Comparison of ENCODE assay signal across 8 cellular contexts in the genomic region with DNA sequence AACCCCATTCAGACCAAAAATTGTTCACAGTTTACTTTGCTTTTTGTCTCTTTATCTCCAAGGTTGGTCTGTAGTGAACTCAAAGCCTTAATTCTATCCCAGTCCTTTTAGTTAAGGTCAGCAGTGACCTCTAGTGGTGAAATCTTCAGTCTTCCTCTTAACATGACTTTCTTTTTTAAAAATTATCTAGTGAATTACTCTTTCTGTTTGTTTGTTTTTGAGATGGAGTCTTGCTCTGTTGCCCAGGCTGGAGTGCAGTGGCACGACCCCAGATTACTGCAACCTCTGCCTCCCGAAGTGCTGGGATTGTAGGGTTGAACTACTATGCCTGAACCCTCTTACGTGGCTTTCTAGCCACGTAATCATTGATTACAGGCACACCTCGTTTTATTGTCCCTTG. TPM values are rescaled to one million over a fixed set of nuclear protein-coding genes. Genes with fewer than 3 reads are reported as not detected.
DNase-seq lines count a peak whose midpoint lies in the region; ATAC-seq and TF ChIP-seq lines count a peak whose summit lies in the region.

No MANE protein-coding gene starts in this region.

- DNase-seq in activated T-cell treated with anti-CD3 and anti-CD28 coated beads for 24 hours (ENCODE audit: low read depth): peak; percentile 14
- DNase-seq in activated T-cell treated with anti-CD3 and anti-CD28 coated beads for 4 hours: no peak
- DNase-seq in LNCaP clone FGC (ENCODE audit: low read depth): peak; percentile 60
- peak in 2 of 3 donors; percentile 62 to 68 for DNase-seq in Peyer's patch
- peak; percentile 86 for DNase-seq in dedifferentiated amniotic fluid mesenchymal stem cell (ENCODE audit: extremely low spot score)
- peak; percentile 86 to 89 for DNase-seq in lung microvascular endothelial cell (ENCODE audit: low read depth in 2 of 2)
- DNase-seq in type B pancreatic cell (ENCODE audit: extremely low spot score, unreplicated experiment): no peak

- TF ChIP-seq POLR2A in Peyer's patch (IDR thresholded peaks at IDR 0.05): no peak

- H3K9me3 Mint-ChIP-seq in type B pancreatic cell: no peaks in the 10 kb centered on the region

- no peak overlapping the region for H3K27ac Mint-ChIP-seq in type B pancreatic cell

- H3K4me1 Mint-ChIP-seq in type B pancreatic cell (ENCODE audit: unreplicated experiment): peaks cover 5% of the 10 kb centered on the region

- H3K9me3 ChIP-seq in Peyer's patch: no peaks in the 10 kb centered on the region

- no peak overlapping the region for H3K27ac ChIP-seq in Peyer's patch

- no peak overlapping the region for H3K4me3 Mint-ChIP-seq in type B pancreatic cell

- no peaks in the 10 kb centered on the region for H3K27me3 ChIP-seq in Peyer's patch

- H3K27me3 Mint-ChIP-seq in type B pancreatic cell: no peaks in the 10 kb centered on the region

- H3K36me3 Mint-ChIP-seq in type B pancreatic cell: no peaks in the 10 kb centered on the region

- TF ChIP-seq CTCF in LNCaP clone FGC (IDR thresholded peaks at IDR 0.05; ENCODE audit: control insufficient read depth, extremely low read depth, insufficient read depth) (peak; percentile 69), Peyer's patch (IDR thresholded peaks at IDR 0.05) (peak; percentile 42 to 91 (median 78)), type B pancreatic cell (conservative IDR thresholded peaks at IDR 0.05) (peak; percentile 89)

- H3K4me3 ChIP-seq in LNCaP clone FGC (ENCODE audit: low read depth, low read length) (no peak overlapping the region), Peyer's patch (peak overlapping the region in 2 of 4 donors; percentile 15 to 27)

- H3K4me1 ChIP-seq in Peyer's patch: peaks cover 0 to 6% (median under 1%) of the 10 kb centered on the region in 4 donors

- ATAC-seq in GM21619 (IDR thresholded peaks at IDR 0.05; ENCODE audit: unreplicated experiment): peak; percentile 78

- no peaks in the 10 kb centered on the region for H3K36me3 ChIP-seq in Peyer's patch

RNA-seq across cellular contexts. Expression of gene ZNF487, which starts 25.0 kb away (rescaled TPM):
- total RNA-seq in Peyer's patch (10 to 100 TPM; 21.5 to 51.7 (median 26.9) TPM), lung microvascular endothelial cell (1.2 and 1.5 TPM in 2 replicates), type B pancreatic cell (ENCODE audit: low replicate concordance) (3.5 and 6.4 TPM in 2 replicates)

RNA-seq across cellular contexts. Expression of gene HNRNPF, which starts 53.0 kb away (rescaled TPM):
- 100 to 1,000 TPM; 145 to 177 (median 160) TPM for total RNA-seq in Peyer's patch
- 132 and 160 TPM in 2 replicates for total RNA-seq in lung microvascular endothelial cell
- total RNA-seq in type B pancreatic cell (ENCODE audit: low replicate concordance): 220 and 287 TPM in 2 replicates

Comparison
In these comparisons a context has a peak if more than half of its experiments do, and no peak if none do; other contexts are left out.
1. DNase-seq: peak in activated T-cell treated with anti-CD3 and anti-CD28 coated beads for 24 hours (single experiment), LNCaP clone FGC (single experiment), Peyer's patch (2 of 3), dedifferentiated amniotic fluid mesenchymal stem cell (single experiment) and lung microvascular endothelial cell (2 of 2); none in activated T-cell treated with anti-CD3 and anti-CD28 coated beads for 4 hours (single experiment) and type B pancreatic cell (single experiment).
2. Peak in every context shown above with its lines, with median percentiles within 50 percentile points of each other: CTCF ChIP-seq.